In genomic region chr3:37668431-37668830, GRCh38 we compare ENCODE assay signal across 18 cellular contexts.
DNase-seq lines count a peak whose midpoint lies in the region; ATAC-seq and TF ChIP-seq lines count a peak whose summit lies in the region.
"Had no signal": no experiment of that assay in that cellular context is flagged by ENCODE, and none has a peak within 500 bp of the region (broad histone marks: within the 10 kb centered on the region; RNA-seq: fewer than 3 reads in every experiment).

No MANE protein-coding gene starts in this region.

- no peaks in the 10 kb centered on the region for H3K9me3 Mint-ChIP-seq in stimulated activated effector memory CD8-positive, alpha-beta T cell treated with anti-CD3 and anti-CD28 coated beads, Interleukin-12 subunit alpha, Interleukin-12 subunit beta, amount 100 ng/mL, for 72 hours
- H3K9me3 Mint-ChIP-seq: activated CD8-positive, alpha-beta T cell treated with anti-CD3 and anti-CD28 coated beads for 36 hours; GM23338 had no signal

- H3K36me3 ChIP-seq in esophagus squamous epithelium = no peaks in the 10 kb centered on the region
- H3K36me3 ChIP-seq in thyroid gland = no peaks in the 10 kb centered on the region
- no peaks in the 10 kb centered on the region for H3K36me3 ChIP-seq in SJCRH30
- H3K36me3 ChIP-seq: cardiac muscle cell had no signal

- DNase-seq in RWPE1 (ENCODE audit: low spot score) = no peak
- no peak for DNase-seq in esophagus squamous epithelium (lab: John Stamatoyannopoulos, UW)
- peak; percentile 17 for DNase-seq in medulla oblongata (ENCODE audit: extremely low spot score)
- peak; percentile 85 to 86 for DNase-seq in thyroid gland
- no peak for DNase-seq in SJCRH30
- DNase-seq in effector CD8-positive, alpha-beta T cell (lab: John Stamatoyannopoulos, UW) = no peak
- DNase-seq in retina = no peak
- no peak for DNase-seq in stimulated activated effector memory CD8-positive, alpha-beta T cell treated with anti-CD3 and anti-CD28 coated beads, Interleukin-12 subunit alpha, Interleukin-12 subunit beta, amount 100 ng/mL, for 72 hours (ENCODE audit: low spot score in 2 of 2)
- DNase-seq: activated CD8-positive, alpha-beta T cell treated with anti-CD3 and anti-CD28 coated beads for 36 hours; activated effector memory CD4-positive, alpha-beta T cell treated with anti-CD3 and anti-CD28 coated beads, Interleukin-2, amount 50 U/mL, for 16 hours; GDM1; NCI-H1694 treated with DMSO at 0.1 percent for 48 hours; NK-92 treated with Interleukin-12 subunit alpha and Interleukin-12 subunit beta, amount 100 ng/mL, for 24 hours; stimulated activated naive CD4-positive, alpha-beta T cell had no signal

- no peaks in the 10 kb centered on the region for H3K27me3 ChIP-seq in esophagus squamous epithelium
- H3K27me3 ChIP-seq in thyroid gland = no peaks in the 10 kb centered on the region
- no peaks in the 10 kb centered on the region for H3K27me3 ChIP-seq in SJCRH30
- H3K27me3 ChIP-seq: cardiac muscle cell had no signal

- 16 to 27% methylated on average over 3 to 5 of the region's 5 CpGs for WGBS in esophagus squamous epithelium, 2 donors
- 5 to 9% methylated on average over 5 of the region's 5 CpGs for WGBS in thyroid gland, 2 donors

- H3K36me3 Mint-ChIP-seq in stimulated activated effector memory CD8-positive, alpha-beta T cell treated with anti-CD3 and anti-CD28 coated beads, Interleukin-12 subunit alpha, Interleukin-12 subunit beta, amount 100 ng/mL, for 72 hours = no peaks in the 10 kb centered on the region

- H3K27ac ChIP-seq in RWPE1 (peak overlapping the region; percentile 64), esophagus squamous epithelium (peak overlapping the region in 3 of 4 donors; percentile 18 to 56 (median 54)), thyroid gland (peak overlapping the region; percentile 80 to 89 (median 84)), SJCRH30 (no peak overlapping the region)
- H3K27ac ChIP-seq: cardiac muscle cell, epithelial cell of prostate had no signal

- CTCF ChIA-PET in RWPE1 (lab: Yijun Ruan, JAX) = no interaction called here

- peaks cover 6 to 41% (median 17%) of the 10 kb centered on the region in 3 donors for H3K4me1 ChIP-seq in esophagus squamous epithelium
- H3K4me1 ChIP-seq in thyroid gland = peaks cover 66 to 83% of the 10 kb centered on the region in 2 donors
- no peaks in the 10 kb centered on the region for H3K4me1 ChIP-seq in SJCRH30

- no peak overlapping the region for H3K4me3 ChIP-seq in esophagus squamous epithelium
- no peak overlapping the region for H3K4me3 ChIP-seq in thyroid gland (replicated peaks in 1 of 3)
- H3K4me3 ChIP-seq in SJCRH30 = no peak overlapping the region
- H3K4me3 ChIP-seq: cardiac muscle cell, GM23338, K562 had no signal

- H3K4me3 Mint-ChIP-seq in stimulated activated effector memory CD8-positive, alpha-beta T cell treated with anti-CD3 and anti-CD28 coated beads, Interleukin-12 subunit alpha, Interleukin-12 subunit beta, amount 100 ng/mL, for 72 hours = no peak overlapping the region
- H3K4me3 Mint-ChIP-seq: activated CD8-positive, alpha-beta T cell treated with anti-CD3 and anti-CD28 coated beads for 36 hours; GM23338 had no signal

- POLR2A ChIA-PET in RWPE1 (lab: Yijun Ruan, JAX; ENCODE audit: low non-redundant PET) = no interaction called here

- no peak for ATAC-seq in stimulated activated effector memory CD8-positive, alpha-beta T cell treated with anti-CD3 and anti-CD28 coated beads, Interleukin-12 subunit alpha, Interleukin-12 subunit beta, amount 100 ng/mL, for 72 hours
- ATAC-seq: activated CD8-positive, alpha-beta T cell treated with anti-CD3 and anti-CD28 coated beads for 36 hours; K562 had no signal

- no peaks in the 10 kb centered on the region for H3K4me1 Mint-ChIP-seq in stimulated activated effector memory CD8-positive, alpha-beta T cell treated with anti-CD3 and anti-CD28 coated beads, Interleukin-12 subunit alpha, Interleukin-12 subunit beta, amount 100 ng/mL, for 72 hours

- H3K27ac Mint-ChIP-seq in stimulated activated effector memory CD8-positive, alpha-beta T cell treated with anti-CD3 and anti-CD28 coated beads, Interleukin-12 subunit alpha, Interleukin-12 subunit beta, amount 100 ng/mL, for 72 hours = no peak overlapping the region
- H3K27ac Mint-ChIP-seq: activated CD8-positive, alpha-beta T cell treated with anti-CD3 and anti-CD28 coated beads for 36 hours; GM23338 had no signal

- TF ChIP-seq CTCF in RWPE1 (conservative IDR thresholded peaks at IDR 0.05; ENCODE audit: low read depth) (no peak), esophagus squamous epithelium (IDR thresholded peaks at IDR 0.05) (no peak), thyroid gland (IDR thresholded peaks at IDR 0.05) (no peak)

- TF ChIP-seq POLR2A in esophagus squamous epithelium (IDR thresholded peaks at IDR 0.05) = no peak
- no peak for TF ChIP-seq POLR2A in thyroid gland (IDR thresholded peaks at IDR 0.05)

- intact Hi-C loops in esophagus squamous epithelium (cut with DNase I) = no loop called here
- intact Hi-C loops in thyroid gland (cut with DNase I) = no loop called here

- H3K9me3 ChIP-seq in esophagus squamous epithelium (no peaks in the 10 kb centered on the region), thyroid gland (no peaks in the 10 kb centered on the region), SJCRH30 (replicated peaks) (no peaks in the 10 kb centered on the region)

Comparison
In these comparisons a context has a peak if more than half of its experiments do, and no peak if none do; other contexts are left out.
1. DNase-seq: peak in medulla oblongata (single experiment) and thyroid gland (2 of 2); none in RWPE1 (single experiment), esophagus squamous epithelium (single experiment), SJCRH30 (0 of 2), effector CD8-positive, alpha-beta T cell (single experiment), retina (single experiment) and stimulated activated effector memory CD8-positive, alpha-beta T cell treated with anti-CD3 and anti-CD28 coated beads, Interleukin-12 subunit alpha, Interleukin-12 subunit beta, amount 100 ng/mL, for 72 hours (0 of 2).